Comparison of ENCODE assay signal across 29 cellular contexts in the genomic region with DNA sequence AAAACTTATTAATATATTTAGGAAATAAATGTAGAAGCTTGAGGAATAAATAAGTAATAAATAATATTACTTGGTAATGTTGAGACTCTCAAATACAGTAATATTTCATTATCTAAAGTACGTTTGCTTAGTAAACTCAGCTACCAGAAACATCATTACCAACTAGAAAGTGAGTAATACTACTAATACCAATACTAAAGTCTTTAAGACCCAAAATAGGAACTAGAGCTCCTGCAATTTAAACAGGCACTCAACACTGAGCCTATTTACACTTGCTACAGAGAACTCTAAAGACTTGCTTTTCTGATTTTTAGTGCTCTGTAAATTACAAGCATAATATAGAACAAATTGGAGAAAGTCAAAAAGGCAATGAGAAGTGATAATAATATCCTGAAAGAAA. TPM values are rescaled to one million over a fixed set of nuclear protein-coding genes. Genes with fewer than 3 reads are reported as not detected.
DNase-seq lines count a peak whose midpoint lies in the region; ATAC-seq, FAIRE-seq and TF ChIP-seq lines count a peak whose summit lies in the region.
"Had no signal": no experiment of that assay in that cellular context is flagged by ENCODE, and none has a peak within 500 bp of the region (broad histone marks: within the 10 kb centered on the region; RNA-seq: fewer than 3 reads in every experiment).

No MANE protein-coding gene starts in this region.

- H3K4me2 ChIP-seq in OCI-LY3 (ENCODE audit: low read length) (peak overlapping the region; percentile 30), GM12878 (ENCODE audit: control insufficient read depth, insufficient read depth) (no peak overlapping the region), MM.1S (ENCODE audit: low read depth, low read length) (no peak overlapping the region)
- H3K4me2 ChIP-seq: BLaER1 had no signal

- H3K27me3 ChIP-seq in OCI-LY3 (ENCODE audit: low read depth, low read length) (no peaks in the 10 kb centered on the region), GM12878 (replicated peaks in 1 of 2; ENCODE audit: control insufficient read depth in 2 of 2, insufficient read depth in 2 of 2, low read length in 1 of 2) (no peaks in the 10 kb centered on the region), pancreas (no peaks in the 10 kb centered on the region), MM.1S (replicated peaks; ENCODE audit: insufficient read depth, low read length) (no peaks in the 10 kb centered on the region)
- H3K27me3 ChIP-seq: BE2C, BLaER1 had no signal

- no peak for TF ChIP-seq RAD21 in GM12878 (IDR thresholded peaks at IDR 0.05; ENCODE audit: insufficient read depth, low read depth, low read length)

- H3K4me1 ChIP-seq in OCI-LY3 (ENCODE audit: low read length) (peaks cover 25% of the 10 kb centered on the region), GM12878 (ENCODE audit: control insufficient read depth, insufficient read depth, low read length) (no peaks in the 10 kb centered on the region), pancreas (peaks cover 0 to 11% (median 8%) of the 10 kb centered on the region in 3 donors), MM.1S (ENCODE audit: low read length) (no peaks in the 10 kb centered on the region)
- H3K4me1 ChIP-seq: BE2C, BLaER1 had no signal

- TF ChIP-seq CTCF in OCI-LY3 (IDR thresholded peaks at IDR 0.05; ENCODE audit: low read depth, low read length) (no peak), GM12878 (IDR thresholded peaks at IDR 0.05 in 2 of 3, conservative IDR thresholded peaks at IDR 0.05 in 1 of 3; ENCODE audit: control insufficient read depth in 2 of 3, extremely low read depth in 1 of 3, insufficient read depth in 1 of 3, low read depth in 3 of 3, low read length in 3 of 3) (no peak), pancreas (IDR thresholded peaks at IDR 0.05) (no peak), MM.1S (IDR thresholded peaks at IDR 0.05; ENCODE audit: low read length) (no peak)

- no peaks in the 10 kb centered on the region for H4K20me1 ChIP-seq in OCI-LY3 (ENCODE audit: insufficient read depth, low read length)
- no peaks in the 10 kb centered on the region for H4K20me1 ChIP-seq in GM12878 (ENCODE audit: control insufficient read depth, insufficient read depth)
- no peaks in the 10 kb centered on the region for H4K20me1 ChIP-seq in MM.1S (ENCODE audit: insufficient read depth, low read length)
- H4K20me1 ChIP-seq: BLaER1 had no signal

- no TSS peak for BruUV-seq in GM12878 (replicated peaks; lab: Mats Ljungman, UMichigan)

- intact Hi-C loops in GM12878 (cut with micrococcal nuclease; ENCODE audit: unreplicated experiment): no loop called here
- intact Hi-C loops in pancreas (cut with DNase I): no loop called here

- SMC1A ChIA-PET in GM12878 (lab: Charles Lee; ENCODE audit: uncharacterized antibody, unreplicated experiment): interaction anchor here (0.9 kb wide), 1 partner anchor 262 kb away, joined by 4 read pairs; no protein-coding TSS in a partner anchor

- in situ Hi-C loops in GM12878 (cut with MboI): no loop called here

- H3K79me2 ChIP-seq in OCI-LY3 (ENCODE audit: low read length) (no peaks in the 10 kb centered on the region), GM12878 (ENCODE audit: control insufficient read depth, insufficient read depth, low read length) (no peaks in the 10 kb centered on the region), MM.1S (ENCODE audit: low read length) (no peaks in the 10 kb centered on the region)

- FAIRE-seq in GM12878 (lab: Jason Lieb, UNC) (no peak), pancreas (lab: Jason Lieb, UNC) (peak; percentile 57)
- FAIRE-seq: GM12891, GM19239 had no signal

- TF ChIP-seq EP300 in GM12878 (IDR thresholded peaks at IDR 0.05; ENCODE audit: borderline replicate concordance in 1 of 2, control insufficient read depth in 1 of 2, low read depth in 2 of 2, low read length in 2 of 2): no peak

- H3K36me3 ChIP-seq in OCI-LY3 (replicated peaks; ENCODE audit: low read depth, low read length): no peaks in the 10 kb centered on the region
- no peaks in the 10 kb centered on the region for H3K36me3 ChIP-seq in GM12878 (ENCODE audit: control insufficient read depth in 2 of 2, insufficient read depth in 2 of 2, low read length in 1 of 2)
- no peaks in the 10 kb centered on the region for H3K36me3 ChIP-seq in pancreas
- H3K36me3 ChIP-seq in MM.1S (replicated peaks; ENCODE audit: insufficient read depth, low read length): no peaks in the 10 kb centered on the region
- H3K36me3 ChIP-seq: BE2C, BLaER1 had no signal

- POLR2A ChIA-PET in GM12878 (lab: Charles Lee): no interaction called here

- ATAC-seq in GM12878 (peak; percentile 75), pancreas (no peak), HG02840 (IDR thresholded peaks at IDR 0.05; ENCODE audit: low FRiP score, unreplicated experiment) (no peak)

- RAD21 ChIA-PET in GM12878 (lab: Charles Lee; ENCODE audit: unreplicated experiment): interaction anchor here (0.9 kb wide), 1 partner anchor 404 kb away, joined by 4 read pairs; no protein-coding TSS in a partner anchor

- H3K27ac ChIP-seq in OCI-LY3 (ENCODE audit: low read length): no peak overlapping the region
- no peak overlapping the region for H3K27ac ChIP-seq in GM12878 (ENCODE audit: control insufficient read depth, insufficient read depth)
- no peak overlapping the region for H3K27ac ChIP-seq in pancreas
- no peak overlapping the region for H3K27ac ChIP-seq in MM.1S (ENCODE audit: low read length)
- H3K27ac ChIP-seq: BLaER1 had no signal

- CTCF ChIA-PET in GM12878 (lab: Yijun Ruan, JAX): interaction anchor here (2.3 to 9.8 kb wide), 2 partner anchors 9 to 405 kb away, joined by 7 to 47 read pairs; no protein-coding TSS in a partner anchor

- no peak overlapping the region for H3K9ac ChIP-seq in OCI-LY3 (ENCODE audit: low read length)
- no peak overlapping the region for H3K9ac ChIP-seq in GM12878 (ENCODE audit: control insufficient read depth, insufficient read depth, low read length)
- H3K9ac ChIP-seq in MM.1S (ENCODE audit: low read length): no peak overlapping the region
- H3K9ac ChIP-seq: BLaER1 had no signal

- 4% methylated on average over 1 of the region's 1 CpG for WGBS in GM12878 (ENCODE audit: insufficient coverage, insufficient replicate concordance, low lambda C conversion rate, missing lambda C conversion rate)
- WGBS in pancreas, 2 donors: 74 to 84% methylated on average over 1 of the region's 1 CpG

- H3F3A ChIP-seq in MM.1S (ENCODE audit: insufficient read depth, low read length): no peaks in the 10 kb centered on the region

- no peak for TF ChIP-seq POLR2A in GM12878 (IDR thresholded peaks at IDR 0.05; ENCODE audit: low read depth, low read length)

- no peak for DNase-seq in GM12878 (ENCODE audit: low read depth, low spot score)
- DNase-seq in pancreas: no peak
- no peak for DNase-seq in MM.1S
- no peak for DNase-seq in midbrain (lab: John Stamatoyannopoulos, UW)
- DNase-seq: 8988T; ACHN; BE2C; C1 segment of cervical spinal cord; CD4-positive, alpha-beta memory T cell; CD4-positive, CD25-positive, alpha-beta regulatory T cell; CD8-positive, alpha-beta memory T cell; COR-L47; DMS 273 treated with DMSO at 0.1 percent for 48 hours; DMS153; DMS53; DMS79; DND-41; EL; GDM1 had no signal

- H2AFZ ChIP-seq in OCI-LY3 (ENCODE audit: low read depth, low read length) (no peak overlapping the region), GM12878 (ENCODE audit: control insufficient read depth, low read depth, low read length) (no peak overlapping the region), MM.1S (ENCODE audit: low read length) (no peak overlapping the region)

- no peak overlapping the region for H3K4me3 ChIP-seq in OCI-LY3 (ENCODE audit: low read length)
- H3K4me3 ChIP-seq in GM12878: no peak overlapping the region
- no peak overlapping the region for H3K4me3 ChIP-seq in pancreas
- H3K4me3 ChIP-seq in MM.1S (ENCODE audit: low read length): no peak overlapping the region
- H3K4me3 ChIP-seq: BLaER1 had no signal

- no peaks in the 10 kb centered on the region for H3K9me2 ChIP-seq in MM.1S (replicated peaks; ENCODE audit: insufficient read depth, low read length)

- H3K9me3 ChIP-seq in OCI-LY3 (ENCODE audit: insufficient read depth, low read length) (no peaks in the 10 kb centered on the region), GM12878 (replicated peaks; ENCODE audit: control insufficient read depth, insufficient read depth, low read length) (no peaks in the 10 kb centered on the region), pancreas (no peaks in the 10 kb centered on the region), MM.1S (replicated peaks; ENCODE audit: insufficient read depth, low read length) (no peaks in the 10 kb centered on the region)
- H3K9me3 ChIP-seq: BE2C, BLaER1 had no signal

RNA-seq across cellular contexts. Expression of a gene that starts 13.5 kb away (rescaled TPM):
- not detected in 2 replicates for total RNA-seq in GM12878 (2013; cell fraction: nucleolus; rRNA removed)
- total RNA-seq in GM12878 (2014; rRNA removed) (not detected in 2 replicates), GM12878 (2014; rRNA removed; fragmentation: Illumina TruSeq; extraction: Trizol) (not detected in 2 replicates), GM12878 (2021) (not detected in 2 replicates), pancreas (not detected)
- polyA plus RNA-seq in GM12878 (2011; ENCODE audit: low read depth): not detected
- polyA plus RNA-seq in GM12878 (2011; rRNA removed) (not detected in 2 replicates), GM12878 (2014; fragmentation: Illumina TruSeq; extraction: Trizol) (not detected in 2 replicates), GM12878 (2014; fragmentation: Nextera tagmentation; extraction: Ambion mirVana) (not detected), GM12878 (2014; rRNA removed) (not detected in 2 replicates), GM12878 (2016; fragmentation: Nextera tagmentation; extraction: Ambion mirVana) (not detected), pancreas (not detected)
- not detected in 2 replicates for polyA plus RNA-seq in GM12878 (2011; cell fraction: cytosol; rRNA removed)
- not detected in 2 replicates for polyA plus RNA-seq in GM12878 (2011; cell fraction: nucleus; rRNA removed)
- not detected in 2 replicates for polyA plus RNA-seq in GM12878 (2012)
- polyA minus RNA-seq in GM12878 (2011; rRNA and poly(A)+ RNA removed): not detected in 2 replicates
- polyA minus RNA-seq in GM12878 (2011; cell fraction: cytosol; rRNA and poly(A)+ RNA removed): not detected in 2 replicates
- polyA minus RNA-seq in GM12878 (2011; cell fraction: nucleus; rRNA and poly(A)+ RNA removed): not detected in 2 replicates
- total RNA-seq: A673; CD4-positive, alpha-beta memory T cell; CD4-positive, CD25-positive, alpha-beta regulatory T cell; CD8-positive, alpha-beta memory T cell; Daoy; G401 had no signal
- polyA plus RNA-seq: AG04450; CD14-positive monocyte; CD4-positive, alpha-beta memory T cell; CD4-positive, CD25-positive, alpha-beta regulatory T cell; CD8-positive, alpha-beta memory T cell had no signal

RNA-seq across cellular contexts. Expression of a gene that starts 36.9 kb away (rescaled TPM):
- 22.5 and 25.7 TPM in 2 replicates for total RNA-seq in GM12878 (2013; cell fraction: nucleolus; rRNA removed)
- total RNA-seq in GM12878 (2014; rRNA removed): 11.2 and 14.6 TPM in 2 replicates
- 13.7 and 14.6 TPM in 2 replicates for total RNA-seq in GM12878 (2014; rRNA removed; fragmentation: Illumina TruSeq; extraction: Trizol)
- total RNA-seq in GM12878 (2021): 11.0 and 11.3 TPM in 2 replicates
- 12.4 TPM for polyA plus RNA-seq in GM12878 (2011; ENCODE audit: low read depth)
- polyA plus RNA-seq in GM12878 (2011; rRNA removed): 34.7 and 37.3 TPM in 2 replicates
- 32.3 and 36.8 TPM in 2 replicates for polyA plus RNA-seq in GM12878 (2011; cell fraction: cytosol; rRNA removed)
- 20.8 and 25.0 TPM in 2 replicates for polyA plus RNA-seq in GM12878 (2011; cell fraction: nucleus; rRNA removed)
- 17.1 and 17.9 TPM in 2 replicates for polyA plus RNA-seq in GM12878 (2012)
- 16.0 and 20.1 TPM in 2 replicates for polyA plus RNA-seq in GM12878 (2014; fragmentation: Illumina TruSeq; extraction: Trizol)
- 10 to 100 TPM; 23.3 to 29.7 TPM for polyA plus RNA-seq in GM12878 (2014; fragmentation: Nextera tagmentation; extraction: Ambion mirVana)
- 12.4 and 12.6 TPM in 2 replicates for polyA plus RNA-seq in GM12878 (2014; rRNA removed)
- 10 to 100 TPM; 26.1 to 26.8 TPM for polyA plus RNA-seq in GM12878 (2016; fragmentation: Nextera tagmentation; extraction: Ambion mirVana)
- 43.6 and 50.8 TPM in 2 replicates for polyA minus RNA-seq in GM12878 (2011; rRNA and poly(A)+ RNA removed)
- polyA minus RNA-seq in GM12878 (2011; cell fraction: cytosol; rRNA and poly(A)+ RNA removed): 11.2 and 12.1 TPM in 2 replicates
- 20.8 and 26.7 TPM in 2 replicates for polyA minus RNA-seq in GM12878 (2011; cell fraction: nucleus; rRNA and poly(A)+ RNA removed)
- 10 to 100 TPM in 5 of 6 donors, 1 to 10 TPM in 1; 9.5 to 18.5 (median 12.7) TPM for total RNA-seq in pancreas
- 10 to 100 TPM; 13.8 to 17.9 TPM for polyA plus RNA-seq in pancreas
